Comparison of ENCODE assay signal across 10 cellular contexts in genomic region chr1:156495401-156496140, GRCh38. TPM values are rescaled to one million over a fixed set of nuclear protein-coding genes. Genes with fewer than 3 reads are reported as not detected.
DNase-seq lines count a peak whose midpoint lies in the region; ATAC-seq, FAIRE-seq and TF ChIP-seq lines count a peak whose summit lies in the region.
"Had no signal": no experiment of that assay in that cellular context is flagged by ENCODE, and none has a peak within 500 bp of the region (broad histone marks: within the 10 kb centered on the region; RNA-seq: fewer than 3 reads in every experiment).

No MANE protein-coding gene starts in this region.

- no peak overlapping the region for H3K27ac ChIP-seq in H9 (ENCODE audit: insufficient read length, low read depth, low read length)
- peak overlapping the region; percentile 100 for H3K27ac ChIP-seq in right atrium auricular region
- peak overlapping the region; percentile 100 for H3K27ac ChIP-seq in skeletal muscle tissue (ENCODE audit: low read depth, low read length)

- WGBS in H9 (ENCODE audit: extremely low coverage, insufficient read length, low lambda C conversion rate): no CpG with 5 or more reads among the region's 9 CpGs

- peaks cover 74 to 82% of the 10 kb centered on the region in 2 experiments for H3K4me1 Mint-ChIP-seq in H9
- peaks cover 83% of the 10 kb centered on the region for H3K4me1 Mint-ChIP-seq in activated T-cell treated with anti-CD3 and anti-CD28 coated beads, Interleukin-2, amount 50 U/mL, for 72 hours (ENCODE audit: low read depth)

- DNase-seq in H9 (no peak), right atrium auricular region (ENCODE audit: low spot score) (no peak), GM12891 (ENCODE audit: insufficient read length, low spot score) (no peak), NCI-H1436 treated with DMSO at 0.1 percent for 48 hours (lab: John Stamatoyannopoulos, UW) (no peak), NCI-H2107 treated with DMSO at 0.1 percent for 48 hours (lab: John Stamatoyannopoulos, UW; ENCODE audit: unreplicated experiment) (no peak)
- DNase-seq in activated T-cell treated with anti-CD3 and anti-CD28 coated beads, Interleukin-2, amount 50 U/mL, for 72 hours: no peak
- DNase-seq: activated CD4-positive, CD25-positive, alpha-beta regulatory T cell; NCI-H2171 treated with DMSO at 0.1 percent for 48 hours had no signal

- no peaks in the 10 kb centered on the region for H3K27me3 Mint-ChIP-seq in H9 (ENCODE audit: low read depth)
- H3K27me3 Mint-ChIP-seq in activated T-cell treated with anti-CD3 and anti-CD28 coated beads, Interleukin-2, amount 50 U/mL, for 72 hours (ENCODE audit: low read depth): no peaks in the 10 kb centered on the region

- no peak overlapping the region for H2AFZ ChIP-seq in H9 (ENCODE audit: low read length)

- no peak for ATAC-seq in activated T-cell treated with anti-CD3 and anti-CD28 coated beads, Interleukin-2, amount 50 U/mL, for 72 hours (replicated peaks in 1 of 2)
- ATAC-seq in HG02970 (IDR thresholded peaks at IDR 0.05; ENCODE audit: low FRiP score, unreplicated experiment): no peak

- H3K9ac ChIP-seq in H9 (ENCODE audit: extremely low read depth, insufficient read length, low read length) (no peak overlapping the region), skeletal muscle tissue (ENCODE audit: low read depth in 1 of 3, low read length in 3 of 3) (peak overlapping the region; percentile 83 to 96 (median 95))

- no peak overlapping the region for H2BK20ac ChIP-seq in H9 (ENCODE audit: low read depth, low read length, poor library complexity, severe bottlenecking)

- H2BK15ac ChIP-seq in H9 (ENCODE audit: low read depth, low read length): no peak overlapping the region

- H3K27me3 ChIP-seq in H9 (ENCODE audit: insufficient read depth, low read length) (no peaks in the 10 kb centered on the region), right atrium auricular region (no peaks in the 10 kb centered on the region), skeletal muscle tissue (ENCODE audit: control insufficient read depth in 3 of 3, insufficient read depth in 3 of 3, low read length in 3 of 3) (no peaks in the 10 kb centered on the region)

- no peak overlapping the region for H3K4me2 ChIP-seq in H9 (ENCODE audit: insufficient read depth, insufficient read length, low read length)

- H3K23ac ChIP-seq in H9 (ENCODE audit: insufficient read length, low read depth, low read length): no peak overlapping the region

- TF ChIP-seq POLR2A in GM12891 (IDR thresholded peaks at IDR 0.05; ENCODE audit: low read depth, low read length): no peak

- H4K20me1 ChIP-seq in H9 (ENCODE audit: control insufficient read depth, insufficient read depth, insufficient read length): no peaks in the 10 kb centered on the region

- no peak overlapping the region for H3K18ac ChIP-seq in H9 (ENCODE audit: insufficient read length, low read depth, low read length)

- no peaks in the 10 kb centered on the region for H3K79me1 ChIP-seq in H9 (ENCODE audit: insufficient read depth, low read depth, low read length, poor library complexity, severe bottlenecking)

- no peak overlapping the region; a peak in 2 of 5 replicates for H3K4me3 Mint-ChIP-seq in H9
- peak overlapping the region; percentile 80 to 91 for H3K4me3 Mint-ChIP-seq in activated T-cell treated with anti-CD3 and anti-CD28 coated beads, Interleukin-2, amount 50 U/mL, for 72 hours

- no peak overlapping the region for H4K8ac ChIP-seq in H9 (replicated peaks; ENCODE audit: insufficient read length, low read depth, low read length)

- no peak overlapping the region for H3K14ac ChIP-seq in H9 (ENCODE audit: insufficient read depth, low read length)

- FAIRE-seq in GM12891 (lab: Jason Lieb, UNC): no peak

- H2AK5ac ChIP-seq in H9 (ENCODE audit: insufficient read length, low read length): no peak overlapping the region

- no peak overlapping the region for H2BK120ac ChIP-seq in H9 (ENCODE audit: low read depth, low read length, poor library complexity, severe bottlenecking)

- H3K4me3 ChIP-seq in right atrium auricular region: peak overlapping the region in 1 of 2 donors; percentile 74
- H3K4me3 ChIP-seq in skeletal muscle tissue (ENCODE audit: low read length in 3 of 3): peak overlapping the region; percentile 89 to 93 (median 93)

- H2BK5ac ChIP-seq in H9 (ENCODE audit: insufficient read length, low read length): no peak overlapping the region

- peak overlapping the region; percentile 3 to 84 (median 13); a peak in 4 of 7 replicates for H3K27ac Mint-ChIP-seq in H9
- H3K27ac Mint-ChIP-seq in activated T-cell treated with anti-CD3 and anti-CD28 coated beads, Interleukin-2, amount 50 U/mL, for 72 hours: peak overlapping the region; percentile 68

- no peak overlapping the region for H4K5ac ChIP-seq in H9 (ENCODE audit: insufficient read length, low read depth, low read length)

- no peak overlapping the region for H2BK12ac ChIP-seq in H9 (ENCODE audit: insufficient read length, low read depth, low read length)

- TF ChIP-seq CTCF in H9 (conservative IDR thresholded peaks at IDR 0.05) (no peak), right atrium auricular region (IDR thresholded peaks at IDR 0.05) (no peak)

- no peak overlapping the region for H4K91ac ChIP-seq in H9 (ENCODE audit: insufficient read length, low read depth, low read length)

- peaks cover 13% of the 10 kb centered on the region; the same call in 1 of the 2 replicates for H3K4me1 ChIP-seq in H9 (ENCODE audit: insufficient read depth, low read length)
- H3K4me1 ChIP-seq in right atrium auricular region: peaks cover 15 to 79% of the 10 kb centered on the region in 2 donors
- peaks cover 83 to 87% (median 87%) of the 10 kb centered on the region in 3 donors for H3K4me1 ChIP-seq in skeletal muscle tissue (ENCODE audit: control insufficient read depth in 3 of 3, insufficient read depth in 3 of 3, low read length in 3 of 3)

- H3K79me2 ChIP-seq in H9 (ENCODE audit: insufficient read depth, low read length): peaks cover 13% of the 10 kb centered on the region; the same call in 1 of the 2 replicates

- H3K4ac ChIP-seq in H9 (ENCODE audit: low read depth, low read length): no peak overlapping the region

- H3K36me3 ChIP-seq in right atrium auricular region: no peaks in the 10 kb centered on the region
- peaks cover 6 to 23% (median 11%) of the 10 kb centered on the region in 3 donors for H3K36me3 ChIP-seq in skeletal muscle tissue (ENCODE audit: control insufficient read depth in 3 of 3, insufficient read depth in 3 of 3, low read length in 3 of 3)

- H3K36me3 Mint-ChIP-seq in H9 (ENCODE audit: insufficient read depth in 1 of 3, low read depth in 3 of 3): peaks cover 0 to 5% (median 2%) of the 10 kb centered on the region in 3 experiments; a peak in 3 of 7 replicates
- H3K36me3 Mint-ChIP-seq in activated T-cell treated with anti-CD3 and anti-CD28 coated beads, Interleukin-2, amount 50 U/mL, for 72 hours (ENCODE audit: insufficient read depth in 2 of 2): peaks cover 7 to 8% of the 10 kb centered on the region in 2 donors

- no peak overlapping the region for H3K56ac ChIP-seq in H9 (ENCODE audit: insufficient read length, low read depth, low read length)

- H3K23me2 ChIP-seq in H9 (ENCODE audit: insufficient read length, low read depth, low read length, poor library complexity, severe bottlenecking): peaks cover 11% of the 10 kb centered on the region

- H3T11ph ChIP-seq in H9 (ENCODE audit: low read length): no peak overlapping the region

- no peaks in the 10 kb centered on the region for H3K9me3 ChIP-seq in H9 (ENCODE audit: control insufficient read depth, low read depth, low read length)
- H3K9me3 ChIP-seq in right atrium auricular region: no peaks in the 10 kb centered on the region
- no peaks in the 10 kb centered on the region for H3K9me3 ChIP-seq in skeletal muscle tissue (ENCODE audit: control insufficient read depth in 3 of 3, low read length in 3 of 3)

- H3K9me3 Mint-ChIP-seq in H9: no peaks in the 10 kb centered on the region
- no peaks in the 10 kb centered on the region for H3K9me3 Mint-ChIP-seq in activated T-cell treated with anti-CD3 and anti-CD28 coated beads, Interleukin-2, amount 50 U/mL, for 72 hours

TF ChIP-seq in GM12891, 5 proteins besides CTCF, POLR2A, EP300 and RAD21:
- no peak for TF ChIP-seq POLR2AphosphoS5 (IDR thresholded peaks at IDR 0.05; ENCODE audit: low read depth, low read length)
- no peak for TF ChIP-seq SPI1 (IDR thresholded peaks at IDR 0.05; ENCODE audit: low read depth, low read length)
- no peak for TF ChIP-seq TAF1 (IDR thresholded peaks at IDR 0.05; ENCODE audit: low read depth, low read length)
- no peak for TF ChIP-seq POU2F2 (IDR thresholded peaks at IDR 0.05; ENCODE audit: low read depth, low read length)
- no peak for TF ChIP-seq PAX5 (IDR thresholded peaks at IDR 0.05; ENCODE audit: insufficient read depth, low read length, severe bottlenecking)

RNA-seq across cellular contexts. Expression of gene MEF2D, which starts 5.0 kb away (rescaled TPM):
- 18.7 and 20.8 TPM in 2 replicates for total RNA-seq in H9 (2021)
- total RNA-seq in activated T-cell treated with anti-CD3 and anti-CD28 coated beads, Interleukin-2, amount 50 U/mL, for 72 hours: 10 to 100 TPM; 73.3 to 86.8 TPM
- total RNA-seq in right atrium auricular region: 100 to 1,000 TPM in 1 of 2 donors, 10 to 100 TPM in 1; 80.1 to 104 TPM
- 7.8 TPM for total RNA-seq in skeletal muscle tissue
- 23.8 TPM for polyA plus RNA-seq in GM12891 (2012; ENCODE audit: low read depth, missing spikeins)

Comparison
In these comparisons a context has a peak if more than half of its experiments do, and no peak if none do; other contexts are left out.
1. H3K4me3 Mint-ChIP-seq: peak in activated T-cell treated with anti-CD3 and anti-CD28 coated beads, Interleukin-2, amount 50 U/mL, for 72 hours (2 of 2); none in H9 (0 of 2).